10 cellular contexts compared by ENCODE assay signal in genomic region chr9:114394523-114395193, GRCh38. TPM values are rescaled to one million over a fixed set of nuclear protein-coding genes. Genes with fewer than 3 reads are reported as not detected.
DNase-seq lines count a peak whose midpoint lies in the region; ATAC-seq and TF ChIP-seq lines count a peak whose summit lies in the region.
"Had no signal": no experiment of that assay in that cellular context is flagged by ENCODE, and none has a peak within 500 bp of the region (broad histone marks: within the 10 kb centered on the region; RNA-seq: fewer than 3 reads in every experiment).

No MANE protein-coding gene starts in this region.

- peaks cover 38% of the 10 kb centered on the region for H3K36me3 Mint-ChIP-seq in activated CD4-positive, alpha-beta T cell treated with anti-CD3 and anti-CD28 coated beads for 36 hours (ENCODE audit: low read depth)
- H3K36me3 Mint-ChIP-seq in activated CD4-positive, alpha-beta memory T cell treated with anti-CD3 and anti-CD28 coated beads for 36 hours: peaks cover 15% of the 10 kb centered on the region
- H3K36me3 Mint-ChIP-seq in glutamatergic neuron (ENCODE audit: unreplicated experiment): no peaks in the 10 kb centered on the region

- peak overlapping the region; percentile 92 for H3K27ac ChIP-seq in subcutaneous abdominal adipose tissue (ENCODE audit: low read depth, low read length)
- H3K27ac ChIP-seq: parathyroid adenoma, SJCRH30 had no signal

- H3K4me3 Mint-ChIP-seq in activated CD4-positive, alpha-beta T cell treated with anti-CD3 and anti-CD28 coated beads for 36 hours: peak overlapping the region; percentile 27
- H3K4me3 Mint-ChIP-seq in activated CD4-positive, alpha-beta memory T cell treated with anti-CD3 and anti-CD28 coated beads for 36 hours: no peak overlapping the region
- H3K4me3 Mint-ChIP-seq in glutamatergic neuron (ENCODE audit: unreplicated experiment): no peak overlapping the region

- H3K36me3 ChIP-seq in subcutaneous abdominal adipose tissue (ENCODE audit: control insufficient read depth in 5 of 5, insufficient read depth in 5 of 5, low read length in 5 of 5): no peaks in the 10 kb centered on the region
- H3K36me3 ChIP-seq: SJCRH30 had no signal

- no peak for TF ChIP-seq CTCF in glutamatergic neuron (IDR thresholded peaks at IDR 0.05; ENCODE audit: partially characterized antibody, unreplicated experiment)

- DNase-seq in activated CD4-positive, alpha-beta T cell treated with anti-CD3 and anti-CD28 coated beads for 36 hours: no peak
- no peak for DNase-seq in activated CD4-positive, alpha-beta T cell treated with anti-CD3 and anti-CD28 coated beads for 4 hours
- DNase-seq in activated CD4-positive, alpha-beta memory T cell treated with anti-CD3 and anti-CD28 coated beads for 36 hours: no peak
- DNase-seq in glutamatergic neuron (no peak), erythroblast (lab: John Stamatoyannopoulos, UW) (no peak)
- DNase-seq: SJCRH30 had no signal

- H3K9me3 ChIP-seq in subcutaneous abdominal adipose tissue (ENCODE audit: control insufficient read depth in 5 of 5, low read length in 5 of 5): no peaks in the 10 kb centered on the region
- H3K9me3 ChIP-seq: SJCRH30 had no signal

- CTCF ChIA-PET in activated CD4-positive, alpha-beta T cell treated with anti-CD3 and anti-CD28 coated beads for 36 hours (lab: Charles Lee): interaction anchor here (0.6 to 1.7 kb wide), 6 partner anchors 10 to 476 kb away, joined by 3 to 8 read pairs (median 4); no protein-coding TSS in a partner anchor
- CTCF ChIA-PET in activated CD4-positive, alpha-beta memory T cell treated with anti-CD3 and anti-CD28 coated beads for 36 hours (lab: Charles Lee): interaction anchor here (1.2 to 1.8 kb wide), 3 partner anchors 9 to 217 kb away, joined by 3 to 6 read pairs (median 6); partner anchors contain the start of gene TMEM268

- peak overlapping the region; percentile 73 for H3K27ac Mint-ChIP-seq in activated CD4-positive, alpha-beta T cell treated with anti-CD3 and anti-CD28 coated beads for 36 hours
- H3K27ac Mint-ChIP-seq in activated CD4-positive, alpha-beta memory T cell treated with anti-CD3 and anti-CD28 coated beads for 36 hours: peak overlapping the region; percentile 65
- peak overlapping the region; percentile 69 for H3K27ac Mint-ChIP-seq in glutamatergic neuron (ENCODE audit: unreplicated experiment)

- POLR2A ChIA-PET in activated CD4-positive, alpha-beta T cell treated with anti-CD3 and anti-CD28 coated beads for 36 hours (lab: Charles Lee): interaction anchor here (1.9 kb wide), 1 partner anchor 9 kb away, joined by 9 read pairs; no protein-coding TSS in a partner anchor
- POLR2A ChIA-PET in activated CD4-positive, alpha-beta memory T cell treated with anti-CD3 and anti-CD28 coated beads for 36 hours (lab: Charles Lee): interaction anchor here (1.5 to 8.5 kb wide), 2 partner anchors 8 to 193 kb away, joined by 5 to 80 read pairs; partner anchors contain the start of genes AKNA and ATP6V1G1

- TF ChIP-seq POLR2A in erythroblast (IDR thresholded peaks at IDR 0.05; ENCODE audit: low read length): no peak

- H3K4me1 Mint-ChIP-seq in activated CD4-positive, alpha-beta T cell treated with anti-CD3 and anti-CD28 coated beads for 36 hours: peaks cover 78% of the 10 kb centered on the region
- peaks cover 75% of the 10 kb centered on the region for H3K4me1 Mint-ChIP-seq in activated CD4-positive, alpha-beta memory T cell treated with anti-CD3 and anti-CD28 coated beads for 36 hours (ENCODE audit: low read depth)
- H3K4me1 Mint-ChIP-seq in glutamatergic neuron (ENCODE audit: low read depth, unreplicated experiment): peaks cover 24% of the 10 kb centered on the region

- H3K27me3 Mint-ChIP-seq in activated CD4-positive, alpha-beta T cell treated with anti-CD3 and anti-CD28 coated beads for 36 hours: no peaks in the 10 kb centered on the region
- H3K27me3 Mint-ChIP-seq in activated CD4-positive, alpha-beta memory T cell treated with anti-CD3 and anti-CD28 coated beads for 36 hours: no peaks in the 10 kb centered on the region
- H3K27me3 Mint-ChIP-seq in glutamatergic neuron (ENCODE audit: unreplicated experiment): peaks cover 1% of the 10 kb centered on the region

- H3K4me3 ChIP-seq in subcutaneous abdominal adipose tissue (ENCODE audit: low read depth in 1 of 5, low read length in 5 of 5): peak overlapping the region in 4 of 5 donors; percentile 5 to 50 (median 43)
- H3K4me3 ChIP-seq: SJCRH30 had no signal

- ATAC-seq in activated CD4-positive, alpha-beta T cell treated with anti-CD3 and anti-CD28 coated beads for 36 hours: no peak
- ATAC-seq in HG02884 (IDR thresholded peaks at IDR 0.05; ENCODE audit: unreplicated experiment) (no peak), HG03039 (IDR thresholded peaks at IDR 0.05; ENCODE audit: unreplicated experiment) (no peak)

- H3K27me3 ChIP-seq in subcutaneous abdominal adipose tissue (ENCODE audit: control insufficient read depth in 5 of 5, insufficient read depth in 4 of 5, low read length in 5 of 5): no peaks in the 10 kb centered on the region
- H3K27me3 ChIP-seq: SJCRH30 had no signal

- no peaks in the 10 kb centered on the region for H3K9me3 Mint-ChIP-seq in activated CD4-positive, alpha-beta T cell treated with anti-CD3 and anti-CD28 coated beads for 36 hours (ENCODE audit: low read depth)
- H3K9me3 Mint-ChIP-seq in activated CD4-positive, alpha-beta memory T cell treated with anti-CD3 and anti-CD28 coated beads for 36 hours: no peaks in the 10 kb centered on the region
- no peaks in the 10 kb centered on the region for H3K9me3 Mint-ChIP-seq in glutamatergic neuron (ENCODE audit: unreplicated experiment)

- intact Hi-C loops in activated CD4-positive, alpha-beta T cell treated with anti-CD3 and anti-CD28 coated beads for 36 hours (cut with DNase I, micrococcal nuclease): loop anchor here (5.0 to 10.0 kb wide), 5 partner anchors 93 to 982 kb away; partner anchors contain the start of genes C9orf43 (in 1 of the 2), POLE3 (in 1 of the 2) and TMEM268 (in 1 of the 2)
- intact Hi-C loops in activated CD4-positive, alpha-beta memory T cell treated with anti-CD3 and anti-CD28 coated beads for 36 hours (cut with micrococcal nuclease): no loop called here

- H3K4me1 ChIP-seq in subcutaneous abdominal adipose tissue (ENCODE audit: control insufficient read depth in 5 of 5, insufficient read depth in 5 of 5, low read length in 5 of 5): peaks cover 27 to 80% (median 65%) of the 10 kb centered on the region in 5 donors
- H3K4me1 ChIP-seq: parathyroid adenoma had no signal

- peak overlapping the region in 3 of 5 donors; percentile 15 to 72 (median 58) for H3K9ac ChIP-seq in subcutaneous abdominal adipose tissue (ENCODE audit: low read length in 5 of 5)
- H3K9ac ChIP-seq: parathyroid adenoma had no signal

RNA-seq across cellular contexts. Expression of gene AKNA, which starts 6.9 kb away (rescaled TPM):
- total RNA-seq in activated CD4-positive, alpha-beta T cell treated with anti-CD3 and anti-CD28 coated beads for 36 hours: 100 to 1,000 TPM; 135 to 141 TPM
- 100 to 1,000 TPM; 127 to 130 TPM for total RNA-seq in activated CD4-positive, alpha-beta memory T cell treated with anti-CD3 and anti-CD28 coated beads for 36 hours
- total RNA-seq in glutamatergic neuron (ENCODE audit: unreplicated experiment): 32.6 TPM
